Comparison of ENCODE assay signal across 11 cellular contexts in the genomic region with DNA sequence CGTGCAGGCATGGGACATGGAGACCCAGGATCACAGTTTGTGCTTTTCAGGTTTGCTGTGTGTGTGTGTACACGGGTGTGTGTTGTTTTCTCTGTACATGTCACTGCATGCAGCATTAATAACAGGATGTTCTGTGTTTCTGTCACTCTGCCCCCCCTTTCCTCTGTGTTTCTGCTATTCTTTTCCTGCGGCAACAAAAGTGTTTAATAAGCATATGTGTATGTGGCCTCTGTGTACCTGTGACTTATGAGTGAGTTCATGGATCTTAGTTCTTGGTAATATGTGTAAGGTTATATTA. TPM values are rescaled to one million over a fixed set of nuclear protein-coding genes. Genes with fewer than 3 reads are reported as not detected.
DNase-seq lines count a peak whose midpoint lies in the region; ATAC-seq and TF ChIP-seq lines count a peak whose summit lies in the region.
"Had no signal": no experiment of that assay in that cellular context is flagged by ENCODE, and none has a peak within 500 bp of the region (broad histone marks: within the 10 kb centered on the region; RNA-seq: fewer than 3 reads in every experiment).

No MANE protein-coding gene starts in this region.

- H3K9me3 ChIP-seq in vagina, result no peaks in the 10 kb centered on the region
- H3K9me3 ChIP-seq in prostate gland, result no peaks in the 10 kb centered on the region
- H3K9me3 ChIP-seq: ascending aorta had no signal

- TF ChIP-seq POLR2A in vagina (IDR thresholded peaks at IDR 0.05) (no peak), prostate gland (IDR thresholded peaks at IDR 0.05) (no peak)

- peak overlapping the region; percentile 98 for H3K27ac Mint-ChIP-seq in stimulated activated naive CD8-positive, alpha-beta T cell treated with anti-CD3 and anti-CD28 coated beads, Interleukin-15, Interleukin-2, amounts not matched to agents 100 ng/mL and 50 ng/mL, for 24 hours
- peak overlapping the region; percentile 41 for H3K27ac Mint-ChIP-seq in activated naive CD8-positive, alpha-beta T cell treated with anti-CD3 and anti-CD28 coated beads, Interleukin-2, amount 50 U/mL, for 24 hours

- H3K36me3 Mint-ChIP-seq in stimulated activated naive CD8-positive, alpha-beta T cell treated with anti-CD3 and anti-CD28 coated beads, Interleukin-15, Interleukin-2, amounts not matched to agents 100 ng/mL and 50 ng/mL, for 24 hours (ENCODE audit: low read depth), result peaks cover 12% of the 10 kb centered on the region
- peaks cover 11% of the 10 kb centered on the region for H3K36me3 Mint-ChIP-seq in activated naive CD8-positive, alpha-beta T cell treated with anti-CD3 and anti-CD28 coated beads, Interleukin-2, amount 50 U/mL, for 24 hours (ENCODE audit: low read depth)

- no peak overlapping the region for H3K27ac ChIP-seq in mesendoderm (ENCODE audit: low read depth, low read length)
- H3K27ac ChIP-seq in vagina, result peak overlapping the region; percentile 96
- H3K27ac ChIP-seq in prostate gland, result peak overlapping the region in 1 of 2 donors; percentile 75
- H3K27ac ChIP-seq: WERI-Rb-1 had no signal

- H3K23ac ChIP-seq in mesendoderm (ENCODE audit: low read length), result peak overlapping the region; percentile 38

- WGBS in mesendoderm (ENCODE audit: extremely low coverage, insufficient coverage, low lambda C conversion rate), result no CpG with 5 or more reads among the region's 3 CpGs
- WGBS in prostate gland, result 22% methylated on average over 3 of the region's 3 CpGs

- H4K5ac ChIP-seq in mesendoderm (ENCODE audit: low read length), result no peak overlapping the region

- H3K36me3 ChIP-seq in mesendoderm (ENCODE audit: control insufficient read depth, insufficient read depth, low read length) (no peaks in the 10 kb centered on the region), vagina (no peaks in the 10 kb centered on the region), prostate gland (no peaks in the 10 kb centered on the region)

- H3K79me2 ChIP-seq in mesendoderm (ENCODE audit: control insufficient read depth, insufficient read depth, low read length), result peaks cover 43% of the 10 kb centered on the region

- H3K4me3 Mint-ChIP-seq in stimulated activated naive CD8-positive, alpha-beta T cell treated with anti-CD3 and anti-CD28 coated beads, Interleukin-15, Interleukin-2, amounts not matched to agents 100 ng/mL and 50 ng/mL, for 24 hours, result peak overlapping the region; percentile 94
- H3K4me3 Mint-ChIP-seq in activated naive CD8-positive, alpha-beta T cell treated with anti-CD3 and anti-CD28 coated beads, Interleukin-2, amount 50 U/mL, for 24 hours, result peak overlapping the region; percentile 91

- H3K4me3 ChIP-seq in mesendoderm (ENCODE audit: low read length) (no peak overlapping the region), vagina (no peak overlapping the region), prostate gland (no peak overlapping the region)
- H3K4me3 ChIP-seq: ascending aorta had no signal

- peaks cover 29% of the 10 kb centered on the region for H3K79me1 ChIP-seq in mesendoderm (ENCODE audit: low read length)

- H3K4me1 Mint-ChIP-seq in stimulated activated naive CD8-positive, alpha-beta T cell treated with anti-CD3 and anti-CD28 coated beads, Interleukin-15, Interleukin-2, amounts not matched to agents 100 ng/mL and 50 ng/mL, for 24 hours (ENCODE audit: low read depth), result peaks cover 77% of the 10 kb centered on the region
- peaks cover 75% of the 10 kb centered on the region for H3K4me1 Mint-ChIP-seq in activated naive CD8-positive, alpha-beta T cell treated with anti-CD3 and anti-CD28 coated beads, Interleukin-2, amount 50 U/mL, for 24 hours

- no peak overlapping the region for H2BK5ac ChIP-seq in mesendoderm (ENCODE audit: low read length)

- peaks cover 40% of the 10 kb centered on the region for H3K4me1 ChIP-seq in mesendoderm (ENCODE audit: control insufficient read depth, low read depth, low read length)
- H3K4me1 ChIP-seq in vagina, result peaks cover 70% of the 10 kb centered on the region
- H3K4me1 ChIP-seq in prostate gland (replicated peaks), result peaks cover 4% of the 10 kb centered on the region

- intact Hi-C loops in vagina (cut with DNase I), result no loop called here
- intact Hi-C loops in prostate gland (cut with DNase I), result loop anchor here (5.0 to 10.0 kb wide), 2 partner anchors 37 to 145 kb away; partner anchors contain the start of gene KIFC1

- H3K4me2 ChIP-seq in mesendoderm (ENCODE audit: low read length), result no peak overlapping the region

- peak overlapping the region; percentile 2 for H3K56ac ChIP-seq in mesendoderm (ENCODE audit: low read length)

- TF ChIP-seq CTCF in vagina (IDR thresholded peaks at IDR 0.05), result no peak
- no peak for TF ChIP-seq CTCF in prostate gland (IDR thresholded peaks at IDR 0.05)

- H2BK120ac ChIP-seq in mesendoderm (ENCODE audit: low read depth, low read length), result no peak overlapping the region

- no peak overlapping the region for H2AK5ac ChIP-seq in mesendoderm (ENCODE audit: low read length)

- H3K27me3 ChIP-seq in mesendoderm (ENCODE audit: insufficient read depth, low read length, poor library complexity) (no peaks in the 10 kb centered on the region), vagina (no peaks in the 10 kb centered on the region), prostate gland (replicated peaks; ENCODE audit: insufficient read depth) (no peaks in the 10 kb centered on the region)
- H3K27me3 ChIP-seq: ascending aorta had no signal

- H3K4ac ChIP-seq in mesendoderm (ENCODE audit: low read depth, low read length), result no peak overlapping the region

- H3K9ac ChIP-seq in mesendoderm (ENCODE audit: low read length), result peak overlapping the region; percentile 11

- DNase-seq in stimulated activated naive CD8-positive, alpha-beta T cell treated with anti-CD3 and anti-CD28 coated beads, Interleukin-15, Interleukin-2, amounts not matched to agents 100 U/mL and 50 U/mL, for 24 hours, result no peak
- no peak for DNase-seq in activated naive CD8-positive, alpha-beta T cell treated with anti-CD3 and anti-CD28 coated beads, Interleukin-2, amount 50 U/mL, for 24 hours
- no peak for DNase-seq in mesendoderm
- no peak for DNase-seq in vagina (ENCODE audit: extremely low spot score in 2 of 2)
- DNase-seq in NCI-H82 treated with DMSO at 0.1 percent for 48 hours (lab: John Stamatoyannopoulos, UW; ENCODE audit: unreplicated experiment), result no peak
- DNase-seq in prostate gland (ENCODE audit: low spot score), result no peak
- DNase-seq: NCI-H187 treated with DMSO at 0.1 percent for 48 hours, WERI-Rb-1 had no signal

- no peaks in the 10 kb centered on the region for H3K9me3 Mint-ChIP-seq in stimulated activated naive CD8-positive, alpha-beta T cell treated with anti-CD3 and anti-CD28 coated beads, Interleukin-15, Interleukin-2, amounts not matched to agents 100 ng/mL and 50 ng/mL, for 24 hours
- no peaks in the 10 kb centered on the region for H3K9me3 Mint-ChIP-seq in activated naive CD8-positive, alpha-beta T cell treated with anti-CD3 and anti-CD28 coated beads, Interleukin-2, amount 50 U/mL, for 24 hours

- no peak overlapping the region for H2BK15ac ChIP-seq in mesendoderm (replicated peaks; ENCODE audit: low read depth)

- no peak overlapping the region for H4K8ac ChIP-seq in mesendoderm (ENCODE audit: low read depth, low read length)

- H3K18ac ChIP-seq in mesendoderm (ENCODE audit: low read length), result no peak overlapping the region

- no peaks in the 10 kb centered on the region for H3K27me3 Mint-ChIP-seq in stimulated activated naive CD8-positive, alpha-beta T cell treated with anti-CD3 and anti-CD28 coated beads, Interleukin-15, Interleukin-2, amounts not matched to agents 100 ng/mL and 50 ng/mL, for 24 hours
- no peaks in the 10 kb centered on the region for H3K27me3 Mint-ChIP-seq in activated naive CD8-positive, alpha-beta T cell treated with anti-CD3 and anti-CD28 coated beads, Interleukin-2, amount 50 U/mL, for 24 hours

- ATAC-seq in stimulated activated naive CD8-positive, alpha-beta T cell treated with anti-CD3 and anti-CD28 coated beads, Interleukin-15, Interleukin-2, amounts not matched to agents 100 U/mL and 50 U/mL, for 24 hours, result no peak
- no peak for ATAC-seq in activated naive CD8-positive, alpha-beta T cell treated with anti-CD3 and anti-CD28 coated beads, Interleukin-2, amount 50 U/mL, for 24 hours
- no peak for ATAC-seq in HG03135 (IDR thresholded peaks at IDR 0.05; ENCODE audit: unreplicated experiment)

RNA-seq across cellular contexts. Expression of gene SYNGAP1, which starts 9.8 kb away (rescaled TPM):
- polyA plus RNA-seq in mesendoderm (2013, experiment 1 of 2), result 42.1 TPM
- 54.9 TPM for polyA plus RNA-seq in mesendoderm (2013, experiment 2 of 2)
- total RNA-seq in vagina (16.0 TPM), prostate gland (10 to 100 TPM in 1 of 2 donors, 1 to 10 TPM in 1; 6.1 to 24.8 TPM)

RNA-seq across cellular contexts. Expression of gene CUTA, which starts 11.8 kb away (rescaled TPM):
- polyA plus RNA-seq in mesendoderm (2013, experiment 1 of 2), result 227 TPM
- 219 TPM for polyA plus RNA-seq in mesendoderm (2013, experiment 2 of 2)
- 73.2 TPM for total RNA-seq in vagina
- total RNA-seq in prostate gland, result 100 to 1,000 TPM; 189 to 260 TPM

RNA-seq across cellular contexts. Expression of gene PHF1, which starts 18.9 kb away (rescaled TPM):
- polyA plus RNA-seq in mesendoderm (2013, experiment 1 of 2), result 22.8 TPM
- 22.2 TPM for polyA plus RNA-seq in mesendoderm (2013, experiment 2 of 2)
- total RNA-seq in vagina (73.2 TPM), prostate gland (100 to 1,000 TPM in 1 of 2 donors, 10 to 100 TPM in 1; 98.2 to 132 TPM)

RNA-seq across cellular contexts. Expression of gene ZBTB9, which starts 24.7 kb away (rescaled TPM):
- polyA plus RNA-seq in mesendoderm (2013, experiment 1 of 2), result 15.1 TPM
- 15.5 TPM for polyA plus RNA-seq in mesendoderm (2013, experiment 2 of 2)
- 1.5 TPM for total RNA-seq in vagina
- total RNA-seq in prostate gland, result 1 to 10 TPM; 3.5 to 8.9 TPM

RNA-seq across cellular contexts. Expression of gene KIFC1, which starts 38.1 kb away (rescaled TPM):
- polyA plus RNA-seq in mesendoderm (2013, experiment 1 of 2), result 44.8 TPM
- polyA plus RNA-seq in mesendoderm (2013, experiment 2 of 2), result 46.4 TPM
- 27.5 TPM for total RNA-seq in vagina
- 1 to 10 TPM; 5.8 to 6.5 TPM for total RNA-seq in prostate gland
- total RNA-seq: ascending aorta had no signal
